ENCODE assay signal across 9 cellular contexts in the genomic region with DNA sequence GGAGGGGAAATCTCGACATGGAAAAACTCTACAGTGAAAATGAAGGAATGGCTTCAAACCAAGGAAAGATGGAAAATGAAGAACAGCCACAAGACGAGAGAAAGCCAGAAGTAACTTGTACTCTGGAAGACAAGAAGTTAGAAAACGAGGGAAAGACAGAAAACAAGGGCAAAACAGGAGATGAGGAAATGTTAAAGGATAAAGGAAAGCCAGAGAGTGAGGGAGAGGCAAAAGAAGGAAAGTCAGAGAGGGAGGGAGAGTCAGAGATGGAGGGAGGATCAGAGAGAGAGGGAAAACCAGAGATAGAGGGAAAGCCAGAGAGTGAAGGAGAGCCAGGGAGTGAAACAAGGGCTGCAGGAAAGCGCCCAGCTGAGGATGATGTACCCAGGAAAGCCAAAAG. TPM values are rescaled to one million over a fixed set of nuclear protein-coding genes. Genes with fewer than 3 reads are reported as not detected.
A peak's percentile ranks its signal among the peaks of the same experiment; 100 is the strongest.
DNase-seq lines count a peak whose midpoint lies in the region; ATAC-seq, FAIRE-seq and TF ChIP-seq lines count a peak whose summit lies in the region.
"Had no signal": no experiment of that assay in that cellular context is flagged by ENCODE, and none has a peak within 500 bp of the region (broad histone marks: within the 10 kb centered on the region; RNA-seq: fewer than 3 reads in every experiment).

No MANE protein-coding gene starts in this region.

- no peak for ATAC-seq in GM23338
- no peak for ATAC-seq in stimulated activated naive B cell treated with anti-CD40 and anti-IgM and Interleukin-4, amounts not matched to agents 10 μg/mL and 1 μg/mL and 100 μg/mL, for 72 hours (replicated peaks)

- H3K27ac Mint-ChIP-seq in GM23338 (peak overlapping the region; percentile 40; the same call in 1 of the 2 replicates), glutamatergic neuron (ENCODE audit: unreplicated experiment) (no peak overlapping the region)
- H3K27ac Mint-ChIP-seq in activated CD4-positive, alpha-beta memory T cell treated with anti-CD3 and anti-CD28 coated beads for 36 hours, result no peak overlapping the region
- H3K27ac Mint-ChIP-seq in stimulated activated naive B cell treated with anti-CD40 and anti-IgM and Interleukin-4, amounts not matched to agents 10 μg/mL and 1 μg/mL and 100 μg/mL, for 72 hours, result no peak overlapping the region

- H3F3A ChIP-seq in GM23338 (replicated peaks; ENCODE audit: low read depth), result no peaks in the 10 kb centered on the region

- FAIRE-seq in RCC 7860 (lab: Jason Lieb, UNC), result no peak

- H3K9me3 ChIP-seq in skeletal muscle tissue (ENCODE audit: control insufficient read depth in 3 of 3, low read length in 3 of 3) (peaks cover 0 to 2% (median 0%) of the 10 kb centered on the region in 3 donors), Peyer's patch (no peaks in the 10 kb centered on the region)

- intact Hi-C loops in activated CD4-positive, alpha-beta memory T cell treated with anti-CD3 and anti-CD28 coated beads for 36 hours (cut with micrococcal nuclease), result loop anchor here (5.0 kb wide), 1 partner anchor 41 kb away; the partner anchor contains the start of gene TCEAL1

- H3K36me3 ChIP-seq in GM23338 (ENCODE audit: insufficient read depth) (no peaks in the 10 kb centered on the region), skeletal muscle tissue (ENCODE audit: control insufficient read depth in 3 of 3, insufficient read depth in 3 of 3, low read length in 3 of 3) (peaks cover 0 to 2% (median 0%) of the 10 kb centered on the region in 3 donors), Peyer's patch (no peaks in the 10 kb centered on the region)

- H2AFZ ChIP-seq in GM23338, result no peak overlapping the region

- H3K4me3 ChIP-seq in GM23338 (peak overlapping the region; percentile 76), skeletal muscle tissue (ENCODE audit: low read length in 3 of 3) (peak overlapping the region in 2 of 3 donors; percentile 81 to 86), Peyer's patch (no peak overlapping the region)

- no peaks in the 10 kb centered on the region for H3K79me2 ChIP-seq in GM23338 (replicated peaks; ENCODE audit: insufficient read depth)

- H3K36me3 Mint-ChIP-seq in GM23338 (ENCODE audit: low read depth), result peaks cover 13% of the 10 kb centered on the region
- H3K36me3 Mint-ChIP-seq in activated CD4-positive, alpha-beta memory T cell treated with anti-CD3 and anti-CD28 coated beads for 36 hours, result peaks cover 2% of the 10 kb centered on the region
- H3K36me3 Mint-ChIP-seq in glutamatergic neuron (ENCODE audit: unreplicated experiment), result no peaks in the 10 kb centered on the region
- peaks cover 2 to 3% of the 10 kb centered on the region in 2 donors for H3K36me3 Mint-ChIP-seq in stimulated activated naive B cell treated with anti-CD40 and anti-IgM and Interleukin-4, amounts not matched to agents 10 μg/mL and 1 μg/mL and 100 μg/mL, for 72 hours

- H3K27me3 ChIP-seq in GM23338 (ENCODE audit: insufficient read depth) (no peaks in the 10 kb centered on the region), skeletal muscle tissue (ENCODE audit: control insufficient read depth in 3 of 3, insufficient read depth in 3 of 3, low read length in 3 of 3) (no peaks in the 10 kb centered on the region), Peyer's patch (no peaks in the 10 kb centered on the region)

- peak overlapping the region in 1 of 3 donors; percentile 92 for H3K9ac ChIP-seq in skeletal muscle tissue (ENCODE audit: low read depth in 1 of 3, low read length in 3 of 3)

- peak overlapping the region; percentile 64 for H3K4me2 ChIP-seq in GM23338

- peaks cover 7% of the 10 kb centered on the region; the same call in 2 of the 3 replicates for H3K4me1 Mint-ChIP-seq in GM23338
- peaks cover 10% of the 10 kb centered on the region for H3K4me1 Mint-ChIP-seq in activated CD4-positive, alpha-beta memory T cell treated with anti-CD3 and anti-CD28 coated beads for 36 hours (ENCODE audit: low read depth)
- H3K4me1 Mint-ChIP-seq in glutamatergic neuron (ENCODE audit: low read depth, unreplicated experiment), result peaks cover 5% of the 10 kb centered on the region
- H3K4me1 Mint-ChIP-seq in stimulated activated naive B cell treated with anti-CD40 and anti-IgM and Interleukin-4, amounts not matched to agents 10 μg/mL and 1 μg/mL and 100 μg/mL, for 72 hours, result peaks cover 6 to 19% of the 10 kb centered on the region in 2 donors

- H3K4me1 ChIP-seq in GM23338 (ENCODE audit: insufficient read depth) (no peaks in the 10 kb centered on the region), skeletal muscle tissue (ENCODE audit: control insufficient read depth in 3 of 3, insufficient read depth in 3 of 3, low read length in 3 of 3) (peaks cover 0 to 5% (median 0%) of the 10 kb centered on the region in 3 donors), Peyer's patch (no peaks in the 10 kb centered on the region)

- H3K4me3 Mint-ChIP-seq in GM23338 (peak overlapping the region; percentile 94), glutamatergic neuron (ENCODE audit: unreplicated experiment) (peak overlapping the region; percentile 95)
- peak overlapping the region; percentile 82 for H3K4me3 Mint-ChIP-seq in activated CD4-positive, alpha-beta memory T cell treated with anti-CD3 and anti-CD28 coated beads for 36 hours
- no peak overlapping the region for H3K4me3 Mint-ChIP-seq in stimulated activated naive B cell treated with anti-CD40 and anti-IgM and Interleukin-4, amounts not matched to agents 10 μg/mL and 1 μg/mL and 100 μg/mL, for 72 hours

- TF ChIP-seq CTCF in GM23338 (conservative IDR thresholded peaks at IDR 0.05; ENCODE audit: low read depth in 2 of 2) (no peak), glutamatergic neuron (IDR thresholded peaks at IDR 0.05; ENCODE audit: partially characterized antibody, unreplicated experiment) (no peak), Peyer's patch (IDR thresholded peaks at IDR 0.05) (no peak)

- DNase-seq in GM23338 (ENCODE audit: low spot score), result no peak
- no peak for DNase-seq in activated CD4-positive, alpha-beta memory T cell treated with anti-CD3 and anti-CD28 coated beads for 36 hours
- no peak for DNase-seq in glutamatergic neuron
- DNase-seq in Peyer's patch, result no peak
- no peak for DNase-seq in RCC 7860 (ENCODE audit: low spot score)
- no peak for DNase-seq in NCI-H524 (lab: John Stamatoyannopoulos, UW)
- no peak for DNase-seq in stimulated activated naive B cell treated with anti-CD40 and anti-IgM and Interleukin-4, amounts not matched to agents 10 μg/mL and 1 μg/mL and 100 μg/mL, for 72 hours
- DNase-seq: stimulated activated CD4-positive, alpha-beta T cell treated with anti-CD3 and anti-CD28 coated beads, Interleukin-1b, Interleukin-23, amount 100 ng/mL, for 48 hours had no signal

- no peaks in the 10 kb centered on the region for H4K20me1 ChIP-seq in GM23338 (replicated peaks; ENCODE audit: insufficient read depth)

- no peak for TF ChIP-seq POLR2A in Peyer's patch (IDR thresholded peaks at IDR 0.05)

- H3K9me2 ChIP-seq in GM23338 (ENCODE audit: insufficient read depth), result no peaks in the 10 kb centered on the region; the same call in 1 of the 2 replicates

- H3K9me3 Mint-ChIP-seq in GM23338 (no peaks in the 10 kb centered on the region; the same call in 2 of the 3 replicates), glutamatergic neuron (ENCODE audit: unreplicated experiment) (peaks cover 9% of the 10 kb centered on the region)
- H3K9me3 Mint-ChIP-seq in activated CD4-positive, alpha-beta memory T cell treated with anti-CD3 and anti-CD28 coated beads for 36 hours, result no peaks in the 10 kb centered on the region
- no peaks in the 10 kb centered on the region for H3K9me3 Mint-ChIP-seq in stimulated activated naive B cell treated with anti-CD40 and anti-IgM and Interleukin-4, amounts not matched to agents 10 μg/mL and 1 μg/mL and 100 μg/mL, for 72 hours

- POLR2A ChIA-PET in activated CD4-positive, alpha-beta memory T cell treated with anti-CD3 and anti-CD28 coated beads for 36 hours (lab: Charles Lee), result no interaction called here

- CTCF ChIA-PET in activated CD4-positive, alpha-beta memory T cell treated with anti-CD3 and anti-CD28 coated beads for 36 hours (lab: Charles Lee), result no interaction called here

- peaks cover 6% of the 10 kb centered on the region for H3K27me3 Mint-ChIP-seq in GM23338 (ENCODE audit: insufficient read depth, low read depth, poor library complexity)
- no peaks in the 10 kb centered on the region for H3K27me3 Mint-ChIP-seq in activated CD4-positive, alpha-beta memory T cell treated with anti-CD3 and anti-CD28 coated beads for 36 hours
- no peaks in the 10 kb centered on the region for H3K27me3 Mint-ChIP-seq in glutamatergic neuron (ENCODE audit: unreplicated experiment)
- peaks cover 0 to 7% of the 10 kb centered on the region in 2 donors for H3K27me3 Mint-ChIP-seq in stimulated activated naive B cell treated with anti-CD40 and anti-IgM and Interleukin-4, amounts not matched to agents 10 μg/mL and 1 μg/mL and 100 μg/mL, for 72 hours

- H3K27ac ChIP-seq in GM23338 (ENCODE audit: low read depth) (no peak overlapping the region), skeletal muscle tissue (ENCODE audit: low read depth, low read length) (peak overlapping the region; percentile 82), Peyer's patch (peak overlapping the region in 1 of 4 donors; percentile 79)

TF ChIP-seq in GM23338, 12 proteins besides CTCF, POLR2A, EP300 and RAD21 (continues in another document):
- TF ChIP-seq POLR2AphosphoS5 (IDR thresholded peaks at IDR 0.05; ENCODE audit: low read depth), result no peak

RNA-seq across cellular contexts. Expression of gene TCEAL4, which starts 1.3 kb away (rescaled TPM):
- total RNA-seq in GM23338 (2014; rRNA removed; shearing (Covaris generic)), result 18.0 and 25.4 TPM in 2 replicates
- polyA plus RNA-seq in GM23338 (2016; fragmentation: Nextera tagmentation; extraction: Ambion mirVana), result 125 and 148 TPM in 2 replicates
- total RNA-seq in activated CD4-positive, alpha-beta memory T cell treated with anti-CD3 and anti-CD28 coated beads for 36 hours, result 10 to 100 TPM; 12.4 to 13.3 TPM
- total RNA-seq in glutamatergic neuron (ENCODE audit: unreplicated experiment) (56.5 TPM), skeletal muscle tissue (15.1 TPM), Peyer's patch (10 to 100 TPM; 11.5 to 94.9 (median 18.8) TPM)

RNA-seq across cellular contexts. Expression of gene TCEAL3, which starts 21.1 kb away (rescaled TPM):
- 5.0 and 5.2 TPM in 2 replicates for total RNA-seq in GM23338 (2014; rRNA removed; shearing (Covaris generic))
- polyA plus RNA-seq in GM23338 (2016; fragmentation: Nextera tagmentation; extraction: Ambion mirVana), result 30.6 and 31.1 TPM in 2 replicates
- total RNA-seq in activated CD4-positive, alpha-beta memory T cell treated with anti-CD3 and anti-CD28 coated beads for 36 hours, result 1 to 10 TPM; 4.8 to 5.6 TPM
- 9.0 TPM for total RNA-seq in glutamatergic neuron (ENCODE audit: unreplicated experiment)
- total RNA-seq in skeletal muscle tissue, result 2.6 TPM
- total RNA-seq in Peyer's patch, result 1 to 10 TPM; 3.2 to 9.9 (median 4.8) TPM

RNA-seq across cellular contexts. Expression of gene TCEAL1, which starts 42.1 kb away (rescaled TPM):
- 5.8 and 10.9 TPM in 2 replicates for total RNA-seq in GM23338 (2014; rRNA removed; shearing (Covaris generic))
- polyA plus RNA-seq in GM23338 (2016; fragmentation: Nextera tagmentation; extraction: Ambion mirVana), result 8.8 and 11.0 TPM in 2 replicates
- 1 to 10 TPM; 7.8 to 8.4 TPM for total RNA-seq in activated CD4-positive, alpha-beta memory T cell treated with anti-CD3 and anti-CD28 coated beads for 36 hours
- total RNA-seq in glutamatergic neuron (ENCODE audit: unreplicated experiment) (7.7 TPM), skeletal muscle tissue (27.7 TPM), Peyer's patch (10 to 100 TPM; 21.2 to 38.8 (median 31.4) TPM)

Comparison
In these comparisons a context has a peak if more than half of its experiments do, and no peak if none do; other contexts are left out.
1. H3K4me3 ChIP-seq: peak in GM23338 (single experiment) and skeletal muscle tissue (2 of 3); none in Peyer's patch (0 of 4).
2. H3K4me3 Mint-ChIP-seq: peak in GM23338 (single experiment), activated CD4-positive, alpha-beta memory T cell treated with anti-CD3 and anti-CD28 coated beads for 36 hours (single experiment) and glutamatergic neuron (single experiment); none in stimulated activated naive B cell treated with anti-CD40 and anti-IgM and Interleukin-4, amounts not matched to agents 10 μg/mL and 1 μg/mL and 100 μg/mL, for 72 hours (0 of 2).